Comparison of ENCODE assay signal across 8 cellular contexts in the genomic region with DNA sequence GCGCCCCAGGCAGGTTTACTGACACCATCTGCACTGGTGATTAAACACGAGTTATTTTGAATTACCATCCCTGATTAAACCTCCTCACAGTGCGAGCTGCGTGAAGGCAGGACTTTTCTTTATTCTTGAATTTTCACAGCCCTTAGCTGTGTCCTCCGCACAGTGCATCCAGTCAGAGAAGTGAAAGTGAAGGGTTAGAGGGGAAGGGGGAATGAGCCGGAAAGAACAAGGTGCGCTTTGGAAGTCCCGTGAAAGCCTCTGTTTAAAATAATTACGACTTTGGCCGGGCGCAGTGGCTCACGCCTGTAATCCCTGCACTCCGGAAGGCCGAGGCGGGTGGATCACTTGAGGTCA. TPM values are rescaled to one million over a fixed set of nuclear protein-coding genes. Genes with fewer than 3 reads are reported as not detected.
A peak's percentile ranks its signal among the peaks of the same experiment; 100 is the strongest.
DNase-seq lines count a peak whose midpoint lies in the region; ATAC-seq and TF ChIP-seq lines count a peak whose summit lies in the region.
"Not testable (repeated sequence)": the region's sequence is repeated elsewhere in the genome, so short reads cannot be mapped to it uniquely, and the experiment has no call there.

No MANE protein-coding gene starts in this region.

- peak overlapping the region; percentile 38; the same call in 1 of the 2 replicates for H3K9ac ChIP-seq in ES-I3 (ENCODE audit: low read depth, low read length)

- intact Hi-C loops in sigmoid colon (cut with DNase I); transverse colon (cut with DNase I; ENCODE audit: low total_unique reads): not testable (repeated sequence)

- in situ Hi-C loops in brain microvascular endothelial cell (cut with HindIII; ENCODE audit: low pct_ligation_motif_present, low sequenced_read_pairs); transverse colon (cut with MboI; ENCODE audit: low pct_ligation_motif_present in 1 of 4, low pct_unique_long_range_greater_than_20kb in 1 of 4, low sequenced_read_pairs in 3 of 4): not testable (repeated sequence)

- H3K4me1 Mint-ChIP-seq in naive B cell = peaks cover 12 to 13% (median 13%) of the 10 kb centered on the region in 3 donors

- H3K9me3 Mint-ChIP-seq in naive B cell = not testable (repeated sequence)

- H3K4me3 Mint-ChIP-seq in naive B cell = peak overlapping the region in 6 of 8 donors; percentile 28 to 59 (median 52)

- 3 to 10% methylated on average over 5 of the region's 15 CpGs for WGBS in sigmoid colon, 2 donors
- WGBS in transverse colon (ENCODE audit: low coverage in 1 of 2), 2 donors = no CpG with 5 or more reads among the region's 15 CpGs

- H3K4me3 ChIP-seq in SJCRH30 (peak overlapping the region; percentile 44), foreskin fibroblast (ENCODE audit: low read depth in 1 of 2, low read length in 2 of 2) (peak overlapping the region; percentile 4 to 5), sigmoid colon (peak overlapping the region; percentile 17 to 43 (median 36)), transverse colon (peak overlapping the region in 3 of 4 donors; percentile 16 to 37 (median 22))
- not testable (repeated sequence) for H3K4me3 ChIP-seq in brain microvascular endothelial cell (ENCODE audit: low read depth, low read length)

- not testable (repeated sequence) for TF ChIP-seq CTCF in brain microvascular endothelial cell (IDR thresholded peaks at IDR 0.05; ENCODE audit: low read depth, low read length, missing control alignments); foreskin fibroblast (IDR thresholded peaks at IDR 0.05; ENCODE audit: low read depth, low read length); sigmoid colon (IDR thresholded peaks at IDR 0.05); transverse colon (IDR thresholded peaks at IDR 0.05)

- H3K27ac Mint-ChIP-seq in naive B cell = not testable (repeated sequence)

- TF ChIP-seq POLR2A in sigmoid colon (IDR thresholded peaks at IDR 0.05); transverse colon (IDR thresholded peaks at IDR 0.05): not testable (repeated sequence)

- TF ChIP-seq EP300 in sigmoid colon (IDR thresholded peaks at IDR 0.05); transverse colon (IDR thresholded peaks at IDR 0.05; ENCODE audit: low read depth): not testable (repeated sequence)

- not testable (repeated sequence) for H3K36me3 ChIP-seq in ES-I3 (ENCODE audit: insufficient read depth, low read length); SJCRH30; brain microvascular endothelial cell (replicated peaks); sigmoid colon; transverse colon

- not testable (repeated sequence) for H3K36me3 Mint-ChIP-seq in naive B cell

- DNase-seq in SJCRH30, brain microvascular endothelial cell, foreskin fibroblast, naive B cell, sigmoid colon, transverse colon: not testable (repeated sequence)

- H3K27me3 Mint-ChIP-seq in naive B cell = not testable (repeated sequence)

- not testable (repeated sequence) for ATAC-seq in naive B cell (ENCODE audit: low read depth in 2 of 2)

- not testable (repeated sequence) for H3K9me3 ChIP-seq in ES-I3 (ENCODE audit: control insufficient read depth, insufficient read depth, low read length); SJCRH30 (replicated peaks); sigmoid colon; transverse colon

- H3K27ac ChIP-seq in SJCRH30 = not testable (repeated sequence)
- H3K27ac ChIP-seq in brain microvascular endothelial cell (peak overlapping the region; percentile 83), layer of hippocampus (ENCODE audit: low read depth, low read length) (peak overlapping the region; percentile 38), sigmoid colon (peak overlapping the region; percentile 77 to 79 (median 78)), transverse colon (peak overlapping the region; percentile 65 to 77 (median 77))

- not testable (repeated sequence) for H3K27me3 ChIP-seq in SJCRH30; brain microvascular endothelial cell (replicated peaks); layer of hippocampus (ENCODE audit: control insufficient read depth, insufficient read depth, low read length); sigmoid colon; transverse colon

- H3K4me1 ChIP-seq in ES-I3 (ENCODE audit: insufficient read depth, low read length) = peaks cover 12% of the 10 kb centered on the region; the same call in 1 of the 2 replicates
- peaks cover 20% of the 10 kb centered on the region for H3K4me1 ChIP-seq in SJCRH30
- H3K4me1 ChIP-seq in sigmoid colon = peaks cover 0 to 15% (median 10%) of the 10 kb centered on the region in 4 donors
- H3K4me1 ChIP-seq in transverse colon = peaks cover 0 to 17% (median 2%) of the 10 kb centered on the region in 4 donors

RNA-seq across cellular contexts. Expression of a gene that starts 4.0 kb away (rescaled TPM):
- total RNA-seq in SJCRH30 (2014; rRNA removed; shearing (Covaris generic)) = 26.5 and 30.7 TPM in 2 replicates
- polyA plus RNA-seq in naive B cell (ENCODE audit: low read depth in 6 of 6) (10 to 100 TPM in 5 of 6 donors, 1 to 10 TPM in 1; 9.1 to 21.1 (median 19.5) TPM), sigmoid colon (10 to 100 TPM; 16.2 to 24.0 (median 20.6) TPM)
- total RNA-seq in sigmoid colon (10 to 100 TPM; 25.8 to 28.5 (median 27.9) TPM), transverse colon (10 to 100 TPM in 3 of 4 donors, 1 to 10 TPM in 1; 9.8 to 27.8 (median 20.6) TPM)
